Comparison of ENCODE assay signal across 19 cellular contexts in genomic region chr13:110746443-110746842, GRCh38. TPM values are rescaled to one million over a fixed set of nuclear protein-coding genes. Genes with fewer than 3 reads are reported as not detected.
DNase-seq lines count a peak whose midpoint lies in the region; ATAC-seq, FAIRE-seq and TF ChIP-seq lines count a peak whose summit lies in the region.
"Had no signal": no experiment of that assay in that cellular context is flagged by ENCODE, and none has a peak within 500 bp of the region (broad histone marks: within the 10 kb centered on the region; RNA-seq: fewer than 3 reads in every experiment).

No MANE protein-coding gene starts in this region.

- no peaks in the 10 kb centered on the region for H3K36me3 ChIP-seq in Panc1 (ENCODE audit: control insufficient read depth, insufficient read depth, low read length)
- no peaks in the 10 kb centered on the region for H3K36me3 ChIP-seq in right atrium auricular region
- H3K36me3 ChIP-seq in HAP-1 (replicated peaks): no peaks in the 10 kb centered on the region
- H3K36me3 ChIP-seq: MG63 had no signal

- no peak overlapping the region for H3K4me3 ChIP-seq in Panc1 (ENCODE audit: low read depth in 2 of 2, low read length in 2 of 2)
- no peak overlapping the region for H3K4me3 ChIP-seq in right atrium auricular region
- no peak overlapping the region for H3K4me3 ChIP-seq in HAP-1
- H3K4me3 ChIP-seq: A549, MG63 had no signal

- H3K4me1 ChIP-seq in Panc1 (ENCODE audit: control insufficient read depth, insufficient read depth, low read length): peaks cover 12% of the 10 kb centered on the region
- no peaks in the 10 kb centered on the region for H3K4me1 ChIP-seq in right atrium auricular region
- H3K4me1 ChIP-seq in HAP-1: no peaks in the 10 kb centered on the region
- H3K4me1 ChIP-seq: A549 had no signal

- DNase-seq in GM04503 (ENCODE audit: low read depth) (peak; percentile 12), Panc1 (ENCODE audit: low read depth, low spot score) (no peak), fibroblast of peridontal ligament (ENCODE audit: extremely low read depth) (peak; percentile 25), osteocyte (ENCODE audit: extremely low spot score, unreplicated experiment) (no peak), right atrium auricular region (ENCODE audit: low spot score) (no peak), HTR-8/SVneo (ENCODE audit: insufficient read length, low spot score) (no peak), HAP-1 (ENCODE audit: low spot score in 2 of 2) (no peak)
- DNase-seq: C1 segment of cervical spinal cord, H7, MG63, NCI-H1105, NCI-H1694, NCI-H2227 treated with DMSO at 0.1 percent for 48 hours, NCI-H524 treated with DMSO at 0.1 percent for 48 hours, SHP77, SK-N-SH had no signal

- no peak overlapping the region for H3K4me3 Mint-ChIP-seq in osteocyte (ENCODE audit: unreplicated experiment)

- H3K27me3 Mint-ChIP-seq in osteocyte (ENCODE audit: unreplicated experiment): no peaks in the 10 kb centered on the region

- no TSS peak for BruUV-seq in Panc1 (replicated peaks; lab: Mats Ljungman, UMichigan)

- POLR2A ChIA-PET in Panc1 (lab: Charles Lee): no interaction called here

- intact Hi-C loops in Panc1 (cut with micrococcal nuclease; ENCODE audit: unreplicated experiment): no loop called here

- H3K27ac ChIP-seq in Panc1 (ENCODE audit: low read length): peak overlapping the region; percentile 60; the same call in 1 of the 2 replicates
- H3K27ac ChIP-seq in right atrium auricular region: no peak overlapping the region
- H3K27ac ChIP-seq: A549 had no signal

- no peak for FAIRE-seq in HTR-8/SVneo (lab: Jason Lieb, UNC)
- FAIRE-seq: A549, RCC 7860 had no signal

- ATAC-seq in Panc1 (0 out of 2 replicates have a peak, but pooled peaks have one; percentile 48), HG02588 (IDR thresholded peaks at IDR 0.05; ENCODE audit: unreplicated experiment) (no peak)
- ATAC-seq: A549 had no signal

- TF ChIP-seq CTCF in Panc1 (IDR thresholded peaks at IDR 0.05): no peak
- TF ChIP-seq CTCF in osteocyte (IDR thresholded peaks at IDR 0.05): no peak
- TF ChIP-seq CTCF in right atrium auricular region (IDR thresholded peaks at IDR 0.05): no peak

- H3K27ac Mint-ChIP-seq in osteocyte (ENCODE audit: unreplicated experiment): peak overlapping the region; percentile 5

- H3K9me3 ChIP-seq in Panc1 (ENCODE audit: control insufficient read depth, insufficient read depth, low read depth, low read length) (no peaks in the 10 kb centered on the region), right atrium auricular region (no peaks in the 10 kb centered on the region), HAP-1 (peaks cover 8% of the 10 kb centered on the region; the same call in 1 of the 2 replicates)
- H3K9me3 ChIP-seq: MG63 had no signal

- peaks cover 7% of the 10 kb centered on the region for H3K9me3 Mint-ChIP-seq in osteocyte (ENCODE audit: unreplicated experiment)

- CTCF ChIA-PET in Panc1 (lab: Charles Lee): no interaction called here

- H3K27me3 ChIP-seq in Panc1 (ENCODE audit: control insufficient read depth, insufficient read depth, low read length) (no peaks in the 10 kb centered on the region), right atrium auricular region (no peaks in the 10 kb centered on the region), HAP-1 (ENCODE audit: low read depth) (no peaks in the 10 kb centered on the region)
- H3K27me3 ChIP-seq: MG63 had no signal

- H3K4me1 Mint-ChIP-seq in osteocyte (ENCODE audit: unreplicated experiment): peaks cover 9% of the 10 kb centered on the region

- peaks cover 5% of the 10 kb centered on the region for H3K36me3 Mint-ChIP-seq in osteocyte (ENCODE audit: unreplicated experiment)

- in situ Hi-C loops in Panc1 (cut with HindIII; ENCODE audit: low pct_unique_long_range_greater_than_20kb, low sequenced_read_pairs): no loop called here
- in situ Hi-C loops in HAP-1 (cut with MboI; ENCODE audit: low sequenced_read_pairs): no loop called here

RNA-seq across cellular contexts. Expression of gene ING1, which starts 32.9 kb away (rescaled TPM):
- total RNA-seq in Panc1 (2021; ENCODE audit: unreplicated experiment) (9.2 TPM), osteocyte (21.8 and 23.2 TPM in 2 replicates), right atrium auricular region (1 to 10 TPM; 8.2 to 9.0 TPM)
- 13.2 TPM for polyA plus RNA-seq in Panc1 (2012; ENCODE audit: insufficient read length)

RNA-seq across cellular contexts. Expression of gene CARS2, which starts 40.5 kb away (rescaled TPM):
- total RNA-seq in Panc1 (2021; ENCODE audit: unreplicated experiment) (31.9 TPM), osteocyte (57.1 and 62.2 TPM in 2 replicates), right atrium auricular region (10 to 100 TPM; 28.5 to 30.7 TPM)
- polyA plus RNA-seq in Panc1 (2012; ENCODE audit: insufficient read length): 47.5 TPM

Comparison
In these comparisons a context has a peak if more than half of its experiments do, and no peak if none do; other contexts are left out.
1. DNase-seq: peak in GM04503 (single experiment) and fibroblast of peridontal ligament (single experiment); none in Panc1 (single experiment), osteocyte (single experiment), right atrium auricular region (single experiment), HTR-8/SVneo (single experiment) and HAP-1 (0 of 2).